In the genomic region with DNA sequence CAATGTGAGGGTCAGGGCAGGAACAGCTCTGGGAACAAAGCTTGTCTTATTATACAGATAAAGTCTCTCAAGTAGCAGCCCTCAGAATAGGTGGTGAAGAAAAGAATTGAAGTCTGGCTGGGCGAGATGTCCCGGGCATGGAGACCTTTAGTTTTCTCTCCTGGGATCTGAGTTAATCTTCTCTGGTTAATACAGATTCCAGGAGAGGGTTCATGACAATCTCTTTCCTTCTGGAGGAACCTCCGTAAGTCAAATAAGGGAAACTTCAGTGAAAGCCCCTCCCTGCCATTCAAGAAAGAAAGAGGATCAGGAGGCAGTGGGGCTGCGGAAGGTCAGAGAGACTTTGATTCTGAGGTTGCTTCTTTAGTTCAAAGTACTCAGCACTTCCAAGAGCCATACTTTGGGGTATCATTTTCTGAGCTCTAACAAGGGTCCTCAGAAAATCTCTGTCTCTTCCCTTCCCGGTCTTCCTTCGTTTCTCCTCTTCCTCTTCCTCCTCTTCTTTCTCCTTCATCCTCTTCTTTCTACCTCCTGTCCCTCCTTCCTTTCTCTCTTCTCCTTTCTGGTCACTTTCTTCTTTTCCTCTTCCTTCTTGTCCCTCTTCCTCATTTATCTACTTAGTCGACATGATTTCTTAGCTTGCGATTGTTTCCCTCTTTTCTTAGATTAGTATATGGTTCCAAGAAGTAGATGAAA, we compare ENCODE assay signal across 10 cellular contexts. TPM values are rescaled to one million over a fixed set of nuclear protein-coding genes. Genes with fewer than 3 reads are reported as not detected.
DNase-seq lines count a peak whose midpoint lies in the region; ATAC-seq, FAIRE-seq and TF ChIP-seq lines count a peak whose summit lies in the region.
"Had no signal": no experiment of that assay in that cellular context is flagged by ENCODE, and none has a peak within 500 bp of the region (broad histone marks: within the 10 kb centered on the region; RNA-seq: fewer than 3 reads in every experiment).

No MANE protein-coding gene starts in this region.

- POLR2A ChIA-PET in WTC11 (lab: Charles Lee), result no interaction called here

- peak overlapping the region; percentile 88 for H3K4me3 ChIP-seq in GM06990 (replicated peaks; ENCODE audit: low read depth, low read length)
- peak overlapping the region; percentile 82 for H3K4me3 ChIP-seq in NB4 (ENCODE audit: low read depth, low read length)
- peak overlapping the region; percentile 57 for H3K4me3 ChIP-seq in epithelial cell of esophagus (ENCODE audit: low read length)
- peak overlapping the region; percentile 82 for H3K4me3 ChIP-seq in retinal pigment epithelial cell (ENCODE audit: low read length)
- H3K4me3 ChIP-seq in kidney (ENCODE audit: low read length in 2 of 2), result peak overlapping the region in 1 of 2 donors; percentile 87

- no peaks in the 10 kb centered on the region for H3K36me3 Mint-ChIP-seq in WTC11

- H3K36me3 ChIP-seq in GM06990 (ENCODE audit: control insufficient read depth, insufficient read depth, low read length), result no peaks in the 10 kb centered on the region
- no peaks in the 10 kb centered on the region for H3K36me3 ChIP-seq in kidney (ENCODE audit: control insufficient read depth in 1 of 2, insufficient read depth in 2 of 2, low read length in 2 of 2)

- no peak for DNase-seq in GM06990 (ENCODE audit: extremely low read depth, insufficient read length)
- no peak for DNase-seq in NB4 (ENCODE audit: low read depth)
- DNase-seq in epithelial cell of esophagus (ENCODE audit: low read depth), result no peak
- no peak for DNase-seq in retinal pigment epithelial cell (ENCODE audit: low read depth)
- DNase-seq in kidney, result no peak
- DNase-seq in SIG-M5 treated with dmso at 0.1 percent for 504 hours (lab: John Stamatoyannopoulos, UW; ENCODE audit: unreplicated experiment), result no peak
- DNase-seq in WTC11 (ENCODE audit: low spot score), result no peak
- DNase-seq: activated CD4-positive, alpha-beta T cell treated with anti-CD3 and anti-CD28 coated beads, Interleukin-2, amount 50 U/mL, for 4 hours had no signal

- CTCF ChIA-PET in WTC11 (lab: Charles Lee), result interaction anchor here (1.1 to 1.2 kb wide), 2 partner anchors 165 to 295 kb away, joined by 3 to 4 read pairs; a partner anchor contains a TSS

- ATAC-seq in WTC11, result no peak

- H3K27ac ChIP-seq in kidney (ENCODE audit: low read depth in 2 of 2, low read length in 2 of 2), result no peak overlapping the region

- intact Hi-C loops in kidney (cut with DNase I), result no loop called here

- H3K27me3 Mint-ChIP-seq in WTC11 (ENCODE audit: low read depth), result peaks cover 3% of the 10 kb centered on the region; the same call in 1 of the 2 replicates
- H3K27me3 Mint-ChIP-seq: central memory CD8-positive, alpha-beta T cell had no signal

- peaks cover 0 to 4% of the 10 kb centered on the region in 2 donors for H3K4me1 ChIP-seq in kidney (ENCODE audit: control insufficient read depth in 1 of 2, insufficient read depth in 1 of 2, low read depth in 1 of 2, low read length in 2 of 2)

- no peak overlapping the region for H3K9ac ChIP-seq in kidney (ENCODE audit: low read length in 2 of 2)

- no peak for FAIRE-seq in kidney (lab: Jason Lieb, UNC)
- FAIRE-seq: HTR-8/SVneo had no signal

- no peaks in the 10 kb centered on the region for H3K9me3 ChIP-seq in kidney (ENCODE audit: control insufficient read depth in 1 of 2, low read length in 2 of 2)

- H3K27me3 ChIP-seq in GM06990 (replicated peaks; ENCODE audit: control insufficient read depth, insufficient read depth, low read length), result no peaks in the 10 kb centered on the region

- no peak for TF ChIP-seq POLR2A in NB4 (IDR thresholded peaks at IDR 0.05; ENCODE audit: extremely low read depth, insufficient read length)

- H3K9me3 Mint-ChIP-seq in WTC11, result no peaks in the 10 kb centered on the region
- H3K9me3 Mint-ChIP-seq: central memory CD8-positive, alpha-beta T cell had no signal

- H3K27ac Mint-ChIP-seq in WTC11, result no peak overlapping the region

- peaks cover 19% of the 10 kb centered on the region for H3K4me1 Mint-ChIP-seq in WTC11

- H3K4me3 Mint-ChIP-seq in WTC11, result no peak overlapping the region
- H3K4me3 Mint-ChIP-seq: central memory CD8-positive, alpha-beta T cell had no signal

- TF ChIP-seq CTCF in GM06990 (IDR thresholded peaks at IDR 0.05; ENCODE audit: insufficient read depth, low read length, poor library complexity, severe bottlenecking) (no peak), NB4 (IDR thresholded peaks at IDR 0.05; ENCODE audit: low read depth, low read length) (no peak), epithelial cell of esophagus (IDR thresholded peaks at IDR 0.05; ENCODE audit: insufficient read depth, low read depth, low read length, missing control alignments) (no peak), retinal pigment epithelial cell (conservative IDR thresholded peaks at IDR 0.05; ENCODE audit: low read depth, low read length) (no peak), kidney (IDR thresholded peaks at IDR 0.05; ENCODE audit: borderline replicate concordance, extremely low read depth, insufficient read depth) (no peak), WTC11 (IDR thresholded peaks at IDR 0.05) (no peak)

TF ChIP-seq in WTC11, 78 proteins besides CTCF, POLR2A, EP300 and RAD21:
- TF ChIP-seq, protein P1, sequence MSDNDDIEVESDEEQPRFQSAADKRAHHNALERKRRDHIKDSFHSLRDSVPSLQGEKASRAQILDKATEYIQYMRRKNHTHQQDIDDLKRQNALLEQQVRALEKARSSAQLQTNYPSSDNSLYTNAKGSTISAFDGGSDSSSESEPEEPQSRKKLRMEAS (CRISPR knock-in tag; IDR thresholded peaks at IDR 0.05), result no peak
- TF ChIP-seq, protein P2, sequence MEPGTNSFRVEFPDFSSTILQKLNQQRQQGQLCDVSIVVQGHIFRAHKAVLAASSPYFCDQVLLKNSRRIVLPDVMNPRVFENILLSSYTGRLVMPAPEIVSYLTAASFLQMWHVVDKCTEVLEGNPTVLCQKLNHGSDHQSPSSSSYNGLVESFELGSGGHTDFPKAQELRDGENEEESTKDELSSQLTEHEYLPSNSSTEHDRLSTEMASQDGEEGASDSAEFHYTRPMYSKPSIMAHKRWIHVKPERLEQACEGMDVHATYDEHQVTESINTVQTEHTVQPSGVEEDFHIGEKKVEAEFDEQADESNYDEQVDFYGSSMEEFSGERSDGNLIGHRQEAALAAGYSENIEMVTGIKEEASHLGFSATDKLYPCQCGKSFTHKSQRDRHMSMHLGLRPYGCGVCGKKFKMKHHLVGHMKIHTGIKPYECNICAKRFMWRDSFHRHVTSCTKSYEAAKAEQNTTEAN (CRISPR knock-in tag; IDR thresholded peaks at IDR 0.05), result no peak
- TF ChIP-seq, protein P3, sequence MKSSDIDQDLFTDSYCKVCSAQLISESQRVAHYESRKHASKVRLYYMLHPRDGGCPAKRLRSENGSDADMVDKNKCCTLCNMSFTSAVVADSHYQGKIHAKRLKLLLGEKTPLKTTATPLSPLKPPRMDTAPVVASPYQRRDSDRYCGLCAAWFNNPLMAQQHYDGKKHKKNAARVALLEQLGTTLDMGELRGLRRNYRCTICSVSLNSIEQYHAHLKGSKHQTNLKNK (CRISPR knock-in tag; IDR thresholded peaks at IDR 0.05), result no peak
- TF ChIP-seq PRRX2 (CRISPR knock-in tag; IDR thresholded peaks at IDR 0.05) (no peak), ESRRA (CRISPR knock-in tag; IDR thresholded peaks at IDR 0.05; ENCODE audit: borderline replicate concordance) (no peak), HMGA2 (CRISPR knock-in tag; IDR thresholded peaks at IDR 0.05) (no peak), EMX1 (CRISPR knock-in tag; IDR thresholded peaks at IDR 0.05) (no peak), ETV6 (CRISPR knock-in tag; IDR thresholded peaks at IDR 0.05) (no peak)
- TF ChIP-seq, protein P4, sequence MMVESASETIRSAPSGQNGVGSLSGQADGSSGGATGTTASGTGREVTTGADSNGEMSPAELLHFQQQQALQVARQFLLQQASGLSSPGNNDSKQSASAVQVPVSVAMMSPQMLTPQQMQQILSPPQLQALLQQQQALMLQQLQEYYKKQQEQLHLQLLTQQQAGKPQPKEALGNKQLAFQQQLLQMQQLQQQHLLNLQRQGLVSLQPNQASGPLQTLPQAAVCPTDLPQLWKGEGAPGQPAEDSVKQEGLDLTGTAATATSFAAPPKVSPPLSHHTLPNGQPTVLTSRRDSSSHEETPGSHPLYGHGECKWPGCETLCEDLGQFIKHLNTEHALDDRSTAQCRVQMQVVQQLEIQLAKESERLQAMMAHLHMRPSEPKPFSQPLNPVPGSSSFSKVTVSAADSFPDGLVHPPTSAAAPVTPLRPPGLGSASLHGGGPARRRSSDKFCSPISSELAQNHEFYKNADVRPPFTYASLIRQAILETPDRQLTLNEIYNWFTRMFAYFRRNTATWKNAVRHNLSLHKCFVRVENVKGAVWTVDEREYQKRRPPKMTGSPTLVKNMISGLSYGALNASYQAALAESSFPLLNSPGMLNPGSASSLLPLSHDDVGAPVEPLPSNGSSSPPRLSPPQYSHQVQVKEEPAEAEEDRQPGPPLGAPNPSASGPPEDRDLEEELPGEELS (CRISPR knock-in tag; IDR thresholded peaks at IDR 0.05), result no peak

RNA-seq across cellular contexts. Expression of a gene that starts 4.6 kb away (rescaled TPM):
- total RNA-seq in kidney, result 8.0 TPM
- 4.4 TPM for polyA plus RNA-seq in kidney (ENCODE audit: insufficient read depth, low read depth, low replicate concordance)
- 6.7 to 7.1 TPM (median 7.0 TPM) in 3 replicates for total RNA-seq in WTC11 (2021)
